In the genomic region with DNA sequence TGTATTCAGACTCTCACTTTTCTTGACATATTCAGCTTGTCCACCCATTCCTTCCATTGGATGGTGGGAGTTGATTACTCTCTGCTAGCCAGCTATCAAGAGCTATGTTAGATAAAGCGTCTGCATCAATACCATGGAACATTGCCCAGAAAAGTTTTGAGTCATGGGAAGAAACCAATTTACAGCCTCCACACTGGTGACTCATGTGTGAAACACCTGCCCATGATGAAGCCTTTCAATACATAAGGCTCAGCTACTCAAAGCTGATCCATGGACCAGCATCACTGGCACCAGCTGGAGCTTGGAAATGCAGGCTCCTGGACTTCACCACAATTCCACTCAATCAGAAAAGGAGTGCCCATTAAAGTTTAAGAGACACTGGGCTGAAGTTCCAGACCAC, we compare ENCODE assay signal across 16 cellular contexts. TPM values are rescaled to one million over a fixed set of nuclear protein-coding genes. Genes with fewer than 3 reads are reported as not detected.
A peak's percentile ranks its signal among the peaks of the same experiment; 100 is the strongest.
DNase-seq lines count a peak whose midpoint lies in the region; ATAC-seq and TF ChIP-seq lines count a peak whose summit lies in the region.
"Had no signal": no experiment of that assay in that cellular context is flagged by ENCODE, and none has a peak within 500 bp of the region (broad histone marks: within the 10 kb centered on the region; RNA-seq: fewer than 3 reads in every experiment).

No MANE protein-coding gene starts in this region.

- TF ChIP-seq CTCF in HCT116 (IDR thresholded peaks at IDR 0.05 in 2 of 3, conservative IDR thresholded peaks at IDR 0.05 in 1 of 3; ENCODE audit: borderline replicate concordance in 1 of 3, insufficient read depth in 1 of 3, low read depth in 2 of 3, low read length in 2 of 3) = no peak
- no peak for TF ChIP-seq CTCF in hepatocyte (IDR thresholded peaks at IDR 0.05; ENCODE audit: poor library complexity)
- TF ChIP-seq CTCF in nephron progenitor cell (IDR thresholded peaks at IDR 0.05) = no peak
- TF ChIP-seq CTCF in mesothelial cell of epicardium (IDR thresholded peaks at IDR 0.05; ENCODE audit: unreplicated experiment) = no peak

- H3K9me3 Mint-ChIP-seq in nephron progenitor cell = no peaks in the 10 kb centered on the region
- H3K9me3 Mint-ChIP-seq in mesothelial cell of epicardium = no peaks in the 10 kb centered on the region

- no peak for TF ChIP-seq RAD21 in HCT116 (IDR thresholded peaks at IDR 0.05; ENCODE audit: low read depth)

- no peak for TF ChIP-seq POLR2A in HCT116 (IDR thresholded peaks at IDR 0.05; ENCODE audit: borderline replicate concordance, extremely low read depth, insufficient read depth, insufficient read length)

- H3K79me2 ChIP-seq in HCT116 (ENCODE audit: insufficient read depth, low read length) (no peaks in the 10 kb centered on the region), hepatocyte (no peaks in the 10 kb centered on the region)

- H3K36me3 ChIP-seq in HCT116 (ENCODE audit: control insufficient read depth in 1 of 2, insufficient read depth in 2 of 2, low read length in 2 of 2) = no peaks in the 10 kb centered on the region
- H3K36me3 ChIP-seq in hepatocyte (replicated peaks; ENCODE audit: insufficient read depth, low read depth) = no peaks in the 10 kb centered on the region

- no peak overlapping the region for H3K9ac ChIP-seq in HCT116 (ENCODE audit: low read length)

- H3K4me3 Mint-ChIP-seq in nephron progenitor cell = no peak overlapping the region
- no peak overlapping the region for H3K4me3 Mint-ChIP-seq in mesothelial cell of epicardium

- POLR2A ChIA-PET in HCT116 (lab: Charles Lee) = interaction anchor here (1.0 kb wide), 1 partner anchor 15 kb away, joined by 3 read pairs; no protein-coding TSS in a partner anchor

- BruUV-seq in HCT116 (replicated peaks; lab: Mats Ljungman, UMichigan) = no TSS peak

- H3K9me3 ChIP-seq in HCT116 (ENCODE audit: control insufficient read depth in 1 of 2, insufficient read depth in 1 of 2, low read depth in 1 of 2, low read length in 2 of 2) = no peaks in the 10 kb centered on the region
- H3K9me3 ChIP-seq in hepatocyte (ENCODE audit: low read depth) = no peaks in the 10 kb centered on the region

- peaks cover 2 to 31% of the 10 kb centered on the region in 2 experiments; a peak in 3 of 4 replicates for H3K4me1 ChIP-seq in HCT116 (ENCODE audit: control insufficient read depth in 1 of 2, insufficient read depth in 2 of 2, low read length in 2 of 2)
- H3K4me1 ChIP-seq in hepatocyte (ENCODE audit: insufficient read depth) = no peaks in the 10 kb centered on the region

- H4K20me1 ChIP-seq in HCT116 (ENCODE audit: insufficient read depth) (no peaks in the 10 kb centered on the region), hepatocyte (ENCODE audit: insufficient read depth, poor library complexity, severe bottlenecking) (no peaks in the 10 kb centered on the region)

- no peaks in the 10 kb centered on the region for H3K4me1 Mint-ChIP-seq in nephron progenitor cell
- no peaks in the 10 kb centered on the region for H3K4me1 Mint-ChIP-seq in mesothelial cell of epicardium

- CTCF ChIA-PET in HCT116 (lab: Charles Lee) = interaction anchor here (1.1 kb wide), 1 partner anchor 14 kb away, joined by 3 read pairs; no protein-coding TSS in a partner anchor

- intact Hi-C loops in HCT116 (cut with micrococcal nuclease) = no loop called here

- no peak overlapping the region for H3K27ac ChIP-seq in HCT116 (ENCODE audit: low read depth, low read length)
- no peak overlapping the region for H3K27ac ChIP-seq in hepatocyte

- H3K4me3 ChIP-seq in HCT116 (replicated peaks in 1 of 2; ENCODE audit: low read depth in 1 of 2, low read length in 2 of 2) = no peak overlapping the region
- no peak overlapping the region for H3K4me3 ChIP-seq in hepatocyte

- H3K27me3 Mint-ChIP-seq in nephron progenitor cell (ENCODE audit: low read depth, poor library complexity) = peaks cover 3% of the 10 kb centered on the region
- H3K27me3 Mint-ChIP-seq in mesothelial cell of epicardium (ENCODE audit: low read depth) = peaks cover 51% of the 10 kb centered on the region

- H3K9me2 ChIP-seq in HCT116 (ENCODE audit: insufficient read depth) = no peaks in the 10 kb centered on the region
- H3K9me2 ChIP-seq in hepatocyte (replicated peaks; ENCODE audit: insufficient read depth) = no peaks in the 10 kb centered on the region

- ATAC-seq in HCT116 (peak; percentile 91), HG02588 (IDR thresholded peaks at IDR 0.05; ENCODE audit: unreplicated experiment) (no peak)

- H3K27me3 ChIP-seq in HCT116 (ENCODE audit: insufficient read depth, low read length) (no peaks in the 10 kb centered on the region), hepatocyte (peaks cover 12% of the 10 kb centered on the region)

- H2AFZ ChIP-seq in HCT116 (ENCODE audit: low read depth, low read length, poor library complexity, severe bottlenecking) = no peak overlapping the region
- no peak overlapping the region for H2AFZ ChIP-seq in hepatocyte

- no peak overlapping the region for H3K27ac Mint-ChIP-seq in nephron progenitor cell
- H3K27ac Mint-ChIP-seq in mesothelial cell of epicardium = no peak overlapping the region

- RAD21 ChIA-PET in HCT116 (lab: Charles Lee; ENCODE audit: low non-redundant PET in 1 of 2, low total read pairs in 2 of 2, uncharacterized antibody in 2 of 2, unreplicated experiment in 2 of 2) = no interaction called here

- peak; percentile 14 for DNase-seq in A172 (ENCODE audit: low spot score)
- peak; percentile 79 for DNase-seq in HCT116 (ENCODE audit: low read depth, low spot score)
- DNase-seq in amniotic epithelial cell (ENCODE audit: low read depth) = peak; percentile 30
- DNase-seq in hepatocyte (ENCODE audit: low spot score) = peak; percentile 7
- no peak for DNase-seq in nephron progenitor cell
- DNase-seq in central memory CD4-positive, alpha-beta T cell = no peak
- no peak for DNase-seq in mesothelial cell of epicardium (ENCODE audit: low spot score in 2 of 2, unreplicated experiment in 2 of 2)
- DNase-seq: activated naive CD4-positive, alpha-beta T cell treated with Interleukin-2 at 50 U/mL for 16 hours; cerebellar nuclear complex; NCI-H1092 treated with DMSO at 0.1 percent for 48 hours; NCI-H446; posterior cingulate gyrus had no signal

- H3K36me3 Mint-ChIP-seq in nephron progenitor cell (ENCODE audit: low read depth) (no peaks in the 10 kb centered on the region), mesothelial cell of epicardium (no peaks in the 10 kb centered on the region)

- WGBS in hepatocyte (ENCODE audit: low lambda C conversion rate, missing lambda C conversion rate) = 53% methylated on average over 1 of the region's 1 CpG

- H3K4me2 ChIP-seq in HCT116 (ENCODE audit: low read length) (peak overlapping the region; percentile 45), hepatocyte (no peak overlapping the region)

TF ChIP-seq in HCT116, 20 proteins besides CTCF, POLR2A, EP300 and RAD21:
- peak; percentile 59 for TF ChIP-seq SP1 (IDR thresholded peaks at IDR 0.05; ENCODE audit: low read depth)
- peak; percentile 48; the same call in 1 of the 2 replicates for TF ChIP-seq CEBPB (IDR thresholded peaks at IDR 0.05; ENCODE audit: low read depth)
- TF ChIP-seq EZH2phosphoT487 (IDR thresholded peaks at IDR 0.05; ENCODE audit: borderline replicate concordance) = no peak
- TF ChIP-seq MAX (IDR thresholded peaks at IDR 0.05) = peak; percentile 65
- TF ChIP-seq CBX3 (IDR thresholded peaks at IDR 0.05; ENCODE audit: low read depth) = peak; percentile 77; the same call in 1 of the 2 replicates
- peak; percentile 31; the same call in 1 of the 2 replicates for TF ChIP-seq SRF (IDR thresholded peaks at IDR 0.05; ENCODE audit: low read depth)
- no peak for TF ChIP-seq YY1 (IDR thresholded peaks at IDR 0.05; ENCODE audit: extremely low read depth, insufficient replicate concordance, low read depth, low read length)
- peak; percentile 44; the same call in 1 of the 2 replicates for TF ChIP-seq POLR2AphosphoS5 (IDR thresholded peaks at IDR 0.05; ENCODE audit: low read depth, low read length)
- peak; percentile 42; the same call in 1 of the 2 replicates for TF ChIP-seq EGR1 (IDR thresholded peaks at IDR 0.05; ENCODE audit: low read depth)
- TF ChIP-seq FOSL1 (IDR thresholded peaks at IDR 0.05; ENCODE audit: low read depth) = peak; percentile 87
- TF ChIP-seq ZFX (IDR thresholded peaks at IDR 0.05) = no peak
- peak; percentile 85 for TF ChIP-seq JUND (IDR thresholded peaks at IDR 0.05)

RNA-seq across cellular contexts. Expression of gene PLA2G7, which starts 16.1 kb away (rescaled TPM):
- not detected in 2 replicates for total RNA-seq in A172 (2014; rRNA removed; shearing (Covaris generic))
- total RNA-seq in HCT116 (2021; ENCODE audit: unreplicated experiment) = 2.8 TPM
- 1.1 and 1.8 TPM in 2 replicates for polyA plus RNA-seq in HCT116 (2012)
- total RNA-seq in hepatocyte = 0.68 and 1.5 TPM in 2 replicates
- 1.6 TPM in 1 of 2 replicates, not detected in the other for polyA plus RNA-seq in hepatocyte
- total RNA-seq in mesothelial cell of epicardium = 0.45 to 0.54 TPM (median 0.49 TPM) in 3 replicates
- total RNA-seq: activated CD8-positive, alpha-beta memory T cell treated with anti-CD3 and anti-CD28 coated beads for 36 hours had no signal

RNA-seq across cellular contexts. Expression of gene ANKRD66, which starts 27.6 kb away (rescaled TPM):
- not detected in 2 replicates for total RNA-seq in A172 (2014; rRNA removed; shearing (Covaris generic))
- total RNA-seq in HCT116 (2021; ENCODE audit: unreplicated experiment) = not detected
- polyA plus RNA-seq in HCT116 (2012) = not detected in 2 replicates
- not detected in 2 replicates for total RNA-seq in hepatocyte
- polyA plus RNA-seq in hepatocyte = not detected in 2 replicates
- total RNA-seq in mesothelial cell of epicardium = not detected in 3 replicates
- total RNA-seq: activated CD8-positive, alpha-beta memory T cell treated with anti-CD3 and anti-CD28 coated beads for 36 hours; mesenteric fat pad had no signal
- polyA plus RNA-seq: esophagus had no signal

RNA-seq across cellular contexts. Expression of gene TDRD6, which starts 31.4 kb away (rescaled TPM):
- total RNA-seq in A172 (2014; rRNA removed; shearing (Covaris generic)) = not detected in 2 replicates
- total RNA-seq in HCT116 (2021; ENCODE audit: unreplicated experiment) (0.57 TPM), hepatocyte (0.08 and 0.20 TPM in 2 replicates), mesothelial cell of epicardium (0.24 to 0.51 TPM (median 0.43 TPM) in 3 replicates)
- 0.05 and 0.10 TPM in 2 replicates for polyA plus RNA-seq in HCT116 (2012)
- 0.34 TPM in 1 of 2 replicates, not detected in the other for polyA plus RNA-seq in hepatocyte
- total RNA-seq: activated CD8-positive, alpha-beta memory T cell treated with anti-CD3 and anti-CD28 coated beads for 36 hours had no signal

Comparison
In these comparisons a context has a peak if more than half of its experiments do, and no peak if none do; other contexts are left out.
1. DNase-seq: peak in A172 (single experiment), HCT116 (single experiment), amniotic epithelial cell (single experiment) and hepatocyte (single experiment); none in nephron progenitor cell (single experiment), central memory CD4-positive, alpha-beta T cell (single experiment) and mesothelial cell of epicardium (0 of 2).